8 cellular contexts compared by ENCODE assay signal in the genomic region with DNA sequence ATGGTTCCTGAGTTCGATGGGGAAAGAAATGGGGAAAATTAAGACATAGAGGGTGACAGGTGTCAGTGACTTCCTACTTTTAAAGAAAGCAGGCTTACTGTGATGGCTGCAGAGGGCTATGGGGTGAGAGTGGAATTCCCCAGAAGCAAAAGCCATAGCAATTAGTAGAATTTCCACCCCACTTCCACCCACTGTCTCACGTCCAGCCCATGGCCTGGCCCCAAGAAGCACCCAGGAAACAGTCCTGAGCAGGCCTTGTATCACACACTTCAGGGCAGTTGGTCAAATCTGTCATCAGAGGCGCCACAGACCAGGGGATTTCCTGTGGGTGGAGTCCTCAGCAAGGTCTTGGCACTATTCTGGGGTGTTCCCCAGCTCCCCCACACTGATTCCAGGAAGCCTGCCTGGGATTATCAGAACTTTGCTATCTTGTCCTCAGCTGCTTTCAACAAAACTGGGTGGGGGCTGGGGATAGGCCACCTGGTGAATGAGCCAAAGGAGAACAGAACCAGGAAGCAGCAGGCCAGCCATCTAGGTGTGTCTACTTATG.
DNase-seq lines count a peak whose midpoint lies in the region; ATAC-seq and TF ChIP-seq lines count a peak whose summit lies in the region.

No MANE protein-coding gene starts in this region.

- peak; percentile 29; the same call in 1 of the 3 replicates for TF ChIP-seq CTCF in GM12872 (IDR thresholded peaks at IDR 0.05; ENCODE audit: insufficient read depth, low read depth, low read length)

- ATAC-seq in GM21619 (IDR thresholded peaks at IDR 0.05; ENCODE audit: unreplicated experiment): peak; percentile 75

- peak overlapping the region; percentile 39 for H3K4me3 Mint-ChIP-seq in activated naive CD8-positive, alpha-beta T cell

- H3K27me3 Mint-ChIP-seq in activated naive CD8-positive, alpha-beta T cell: no peaks in the 10 kb centered on the region

- DNase-seq in MV-4-11 (lab: John Stamatoyannopoulos, UW): peak; percentile 90
- peak; percentile 84 for DNase-seq in stimulated activated CD8-positive, alpha-beta memory T cell treated with anti-CD3 and anti-CD28 coated beads, Interleukin-4, amount 100 ng/mL, for 48 hours
- DNase-seq in globus pallidus (ENCODE audit: low spot score): no peak
- DNase-seq in NAMALWA (ENCODE audit: low spot score): no peak
- DNase-seq in glomerular visceral epithelial cell (ENCODE audit: extremely low spot score): no peak

- H3K36me3 Mint-ChIP-seq in activated naive CD8-positive, alpha-beta T cell: peaks cover 4% of the 10 kb centered on the region

- H3K4me1 Mint-ChIP-seq in activated naive CD8-positive, alpha-beta T cell (ENCODE audit: low read depth): peaks cover 59% of the 10 kb centered on the region

- peak overlapping the region; percentile 94 for H3K27ac Mint-ChIP-seq in activated naive CD8-positive, alpha-beta T cell

- H3K9me3 Mint-ChIP-seq in activated naive CD8-positive, alpha-beta T cell (ENCODE audit: low read depth): no peaks in the 10 kb centered on the region

Comparison
In these comparisons a context has a peak if more than half of its experiments do, and no peak if none do; other contexts are left out.
1. DNase-seq: peak in MV-4-11 (single experiment) and stimulated activated CD8-positive, alpha-beta memory T cell treated with anti-CD3 and anti-CD28 coated beads, Interleukin-4, amount 100 ng/mL, for 48 hours (single experiment); none in globus pallidus (single experiment), NAMALWA (single experiment) and glomerular visceral epithelial cell (single experiment).